1 cellular context compared by ENCODE assay signal in genomic region chr11:87176044-87176443, GRCh38.
TF ChIP-seq lines count a peak whose summit lies in the region.

No MANE protein-coding gene starts in this region.

TF ChIP-seq in HepG2, 621 proteins besides CTCF, POLR2A, EP300 and RAD21 (continued from another document):
- no peak for TF ChIP-seq ZBTB40 (IDR thresholded peaks at IDR 0.05)
- no peak for TF ChIP-seq ZBTB40 (CRISPR knock-in tag; IDR thresholded peaks at IDR 0.05)
